18 cellular contexts compared by ENCODE assay signal in the genomic region with DNA sequence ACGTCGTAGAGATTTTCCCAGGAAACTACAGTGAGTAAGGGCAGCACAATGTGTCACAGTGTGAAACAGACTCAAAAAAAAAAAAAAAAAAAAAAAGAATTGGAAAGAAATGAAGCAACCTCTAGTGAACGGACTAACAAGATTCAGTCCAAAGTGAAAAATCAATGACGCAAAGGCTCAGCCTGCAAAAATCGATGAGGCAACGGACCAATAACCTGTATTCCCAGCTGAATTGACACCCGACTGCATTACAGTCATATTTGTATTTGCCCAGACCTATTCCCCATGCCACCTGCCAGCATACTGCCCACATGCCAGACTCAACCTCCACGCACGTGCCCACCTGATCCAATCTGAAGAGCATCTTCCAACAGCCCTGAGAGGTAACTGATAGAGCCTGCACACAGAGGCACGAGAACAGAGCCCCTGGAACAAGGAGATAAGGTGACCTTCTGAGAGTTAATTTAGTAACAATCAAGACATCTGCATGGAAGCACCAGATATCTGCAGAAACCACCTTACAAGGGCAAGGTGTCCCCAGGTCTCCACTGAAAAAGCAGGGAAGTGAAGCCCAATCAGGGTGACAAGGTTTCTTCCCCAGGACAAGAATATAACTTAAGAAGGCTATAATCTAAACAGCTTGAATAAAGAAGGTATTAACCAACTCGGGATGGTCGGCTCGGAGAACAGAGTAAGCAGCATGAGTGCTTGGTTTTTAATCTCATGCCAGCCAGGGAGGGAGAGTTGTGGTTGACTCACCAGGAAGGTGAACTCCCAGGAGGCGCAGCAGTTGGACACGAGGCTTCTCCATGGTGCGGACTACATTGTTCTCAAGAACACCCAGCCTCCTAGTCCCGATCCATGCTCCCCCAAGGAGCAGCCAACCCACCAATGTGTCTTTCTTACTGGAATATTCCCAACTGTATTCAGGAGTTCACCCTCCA.
"Had no signal": no experiment of that assay in that cellular context is flagged by ENCODE, and none has a peak within 500 bp of the region (broad histone marks: within the 10 kb centered on the region; RNA-seq: fewer than 3 reads in every experiment).

No MANE protein-coding gene starts in this region.

- H3K4me1 ChIP-seq: psoas muscle, sigmoid colon, stomach had no signal

- H3K9me3 Mint-ChIP-seq: naive thymus-derived CD8-positive, alpha-beta T cell had no signal

- H3K4me3 Mint-ChIP-seq: naive thymus-derived CD8-positive, alpha-beta T cell had no signal

- H3K36me3 ChIP-seq: heart left ventricle, neutrophil, sigmoid colon, stomach had no signal

- FAIRE-seq: endometrium, frontal cortex had no signal

- H3K36me3 Mint-ChIP-seq: naive thymus-derived CD8-positive, alpha-beta T cell had no signal

- H3K9me3 ChIP-seq: heart left ventricle, neutrophil, psoas muscle, sigmoid colon, stomach had no signal

- H3K27ac Mint-ChIP-seq: naive thymus-derived CD8-positive, alpha-beta T cell had no signal

- ATAC-seq: esophagus mucosa; heart left ventricle; left colon; naive thymus-derived CD8-positive, alpha-beta T cell; psoas muscle had no signal

- H3K27me3 ChIP-seq: heart left ventricle, neutrophil, sigmoid colon had no signal

- DNase-seq: effector memory CD4-positive, alpha-beta T cell; heart left ventricle; hippocampal formation; left colon; mammary epithelial cell; naive thymus-derived CD8-positive, alpha-beta T cell; psoas muscle; sigmoid colon; stimulated activated CD4-positive, alpha-beta T cell treated with anti-CD3 and anti-CD28 coated beads, Interleukin-2, amount 100 ng/mL, for 24 hours; stimulated activated CD4-positive, alpha-beta T cell treated with anti-CD3 and anti-CD28 coated beads, Interleukin-4, amount 100 ng/mL, for 4 hours; stimulated activated naive CD4-positive, alpha-beta T cell; stomach; substantia nigra had no signal

- H3K27ac ChIP-seq: heart left ventricle, neutrophil, psoas muscle, sigmoid colon, skin epidermis, stomach had no signal

- H3K27me3 Mint-ChIP-seq: naive thymus-derived CD8-positive, alpha-beta T cell had no signal

- H3K4me3 ChIP-seq: heart left ventricle, psoas muscle, sigmoid colon, skin epidermis, stomach had no signal
